ENCODE assay signal across 22 cellular contexts in genomic region chr21:39447264-39447663, GRCh38. TPM values are rescaled to one million over a fixed set of nuclear protein-coding genes. Genes with fewer than 3 reads are reported as not detected.
"Had no signal": no experiment of that assay in that cellular context is flagged by ENCODE, and none has a peak within 500 bp of the region (broad histone marks: within the 10 kb centered on the region; RNA-seq: fewer than 3 reads in every experiment).

No MANE protein-coding gene starts in this region.

- ATAC-seq: esophagus mucosa; gastrocnemius medialis; left lobe of liver; pancreas; right lobe of liver; stimulated activated naive CD8-positive, alpha-beta T cell treated with anti-CD3 and anti-CD28 coated beads, Interleukin-15, amount 100 ng/mL, for 72 hours had no signal

- H3K27ac Mint-ChIP-seq: dendritic cell treated with granulocyte-macrophage colony-stimulating factor and Interleukin-4, amounts not matched to agents 40 ng/mL and 50 ng/mL, for 4 days; stimulated activated naive CD8-positive, alpha-beta T cell treated with anti-CD3 and anti-CD28 coated beads, Interleukin-15, amount 100 ng/mL, for 72 hours had no signal

- DNase-seq: activated CD4-positive, alpha-beta T cell treated with anti-CD3 and anti-CD28 coated beads, Interleukin-2, amount 50 U/mL, for 1 hour; activated CD4-positive, CD25-positive, alpha-beta regulatory T cell treated with anti-CD3 and anti-CD28 coated beads, Interleukin-2, amount 50 U/mL, for 72 hours; activated CD8-positive, alpha-beta memory T cell treated with anti-CD3 and anti-CD28 coated beads for 24 hours; effector CD8-positive, alpha-beta T cell; gastrocnemius medialis; head of caudate nucleus; kidney; pancreas; right lobe of liver; small intestine; stimulated activated CD4-positive, alpha-beta T cell treated with anti-CD3 and anti-CD28 coated beads, Interleukin-4, amount 100 ng/mL, for 1 hour; stimulated activated naive CD8-positive, alpha-beta T cell treated with anti-CD3 and anti-CD28 coated beads, Interleukin-15, amount 100 ng/mL, for 72 hours; T1000; transverse colon had no signal

- H3K27ac ChIP-seq: cardiac muscle cell, neutrophil, pancreas, right lobe of liver, suprapubic skin, transverse colon, vagina had no signal

- H3K9me3 Mint-ChIP-seq: dendritic cell treated with granulocyte-macrophage colony-stimulating factor and Interleukin-4, amounts not matched to agents 40 ng/mL and 50 ng/mL, for 4 days; stimulated activated naive CD8-positive, alpha-beta T cell treated with anti-CD3 and anti-CD28 coated beads, Interleukin-15, amount 100 ng/mL, for 72 hours had no signal

- H3K4me3 Mint-ChIP-seq: dendritic cell treated with granulocyte-macrophage colony-stimulating factor and Interleukin-4, amounts not matched to agents 40 ng/mL and 50 ng/mL, for 4 days had no signal

- H3K9me3 ChIP-seq: gastrocnemius medialis, neutrophil, pancreas, right lobe of liver, suprapubic skin, transverse colon, vagina had no signal

- H3K4me3 ChIP-seq: cardiac muscle cell, gastrocnemius medialis, lung, pancreas, right lobe of liver, suprapubic skin, transverse colon, vagina had no signal

- H3K36me3 ChIP-seq: cardiac muscle cell, gastrocnemius medialis, neutrophil, pancreas, right lobe of liver, suprapubic skin, transverse colon, vagina had no signal

- H3K27me3 ChIP-seq: cardiac muscle cell, gastrocnemius medialis, pancreas, right lobe of liver, suprapubic skin, transverse colon, vagina had no signal

RNA-seq across cellular contexts. Expression of gene LCA5L, which starts 1.7 kb away (rescaled TPM):
- total RNA-seq: vagina had no signal
